20 cellular contexts compared by ENCODE assay signal in genomic region chr1:171381866-171382210, GRCh38.
"Had no signal": no experiment of that assay in that cellular context is flagged by ENCODE, and none has a peak within 500 bp of the region (broad histone marks: within the 10 kb centered on the region; RNA-seq: fewer than 3 reads in every experiment).

No MANE protein-coding gene starts in this region.

- DNase-seq: KBM-7, MV-4-11, NCI-H1048, NCI-H1105, NCI-H1417, NCI-H1436 treated with DMSO at 0.1 percent for 48 hours, NCI-H1694, NCI-H187 treated with DMSO at 0.1 percent for 48 hours, NCI-H2029 treated with DMSO at 0.1 percent for 48 hours, NCI-H2171 treated with DMSO at 0.1 percent for 48 hours, NCI-H345, NCI-H446 treated with DMSO at 0.1 percent for 48 hours, NCI-H510A treated with DMSO at 0.1 percent for 48 hours, NCI-H526 treated with DMSO at 0.1 percent for 48 hours, NCI-H748 treated with DMSO at 0.1 percent for 48 hours, Right ventricle myocardium superior, RPMI8226, SIG-M5 had no signal

- H3K9me3 ChIP-seq: SJSA1 had no signal

- H3K27ac ChIP-seq: SJSA1, SK-N-MC had no signal

- H3K4me1 ChIP-seq: SJSA1 had no signal

- H3K36me3 ChIP-seq: SJSA1 had no signal

- H3K4me3 ChIP-seq: SJSA1, SK-N-MC had no signal

- H3K27me3 ChIP-seq: SJSA1 had no signal
